ENCODE assay signal across 11 cellular contexts in the genomic region with DNA sequence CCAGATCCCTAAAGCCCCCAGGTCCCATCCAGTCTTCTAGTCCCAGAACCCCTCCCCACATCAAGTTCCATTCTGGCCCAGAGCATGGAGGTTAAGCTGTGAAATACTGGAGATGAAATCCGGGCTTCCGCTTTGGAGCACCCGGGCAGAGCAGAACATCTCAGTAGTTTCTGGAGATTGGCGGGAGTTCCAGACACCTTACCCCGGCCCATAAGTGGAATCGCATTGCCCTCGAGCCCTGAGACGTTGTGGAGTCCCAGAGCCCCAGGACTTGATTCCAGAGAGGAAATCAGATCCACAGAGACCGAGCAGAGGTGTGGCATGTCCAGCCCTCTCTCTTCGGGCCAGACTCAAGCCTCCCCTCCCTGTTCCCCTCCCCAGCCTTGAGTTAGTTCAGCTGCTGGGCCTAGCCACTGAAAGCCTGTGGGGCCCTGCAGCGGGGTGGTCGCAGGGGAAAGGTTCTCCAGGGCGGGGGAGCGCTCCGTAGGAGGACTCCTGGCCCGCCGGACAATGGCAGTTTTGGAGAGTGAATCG.
DNase-seq lines count a peak whose midpoint lies in the region; ATAC-seq, FAIRE-seq and TF ChIP-seq lines count a peak whose summit lies in the region.
"Had no signal": no experiment of that assay in that cellular context is flagged by ENCODE, and none has a peak within 500 bp of the region (broad histone marks: within the 10 kb centered on the region; RNA-seq: fewer than 3 reads in every experiment).

No MANE protein-coding gene starts in this region.

- H3K4me1 ChIP-seq in RWPE2 (ENCODE audit: insufficient read depth, poor library complexity, severe bottlenecking) = peaks cover 7% of the 10 kb centered on the region

- H3K36me3 ChIP-seq in GM06990 (ENCODE audit: control insufficient read depth, insufficient read depth, low read length) (no peaks in the 10 kb centered on the region), RWPE2 (ENCODE audit: low read depth) (no peaks in the 10 kb centered on the region)

- no peaks in the 10 kb centered on the region for H3K9me3 ChIP-seq in RWPE2 (ENCODE audit: severe bottlenecking)

- FAIRE-seq in urothelium cell line (lab: Jason Lieb, UNC) = no peak
- FAIRE-seq: frontal cortex had no signal

- H3K4me3 ChIP-seq in GM06990 (replicated peaks; ENCODE audit: low read depth, low read length) = peak overlapping the region; percentile 87
- H3K4me3 ChIP-seq in RWPE2 (ENCODE audit: severe bottlenecking) = no peak overlapping the region

- ATAC-seq in RWPE2 (ENCODE audit: low read depth) = no peak
- no peak for ATAC-seq in HG02840 (IDR thresholded peaks at IDR 0.05; ENCODE audit: low FRiP score, unreplicated experiment)

- H3K27me3 ChIP-seq in GM06990 (replicated peaks; ENCODE audit: control insufficient read depth, insufficient read depth, low read length) = no peaks in the 10 kb centered on the region
- H3K27me3 ChIP-seq in RWPE2 (ENCODE audit: insufficient read depth, poor library complexity, severe bottlenecking) = peaks cover 100% of the 10 kb centered on the region

- H3K27ac ChIP-seq in C4-2B = no peak overlapping the region
- no peak overlapping the region for H3K27ac ChIP-seq in RWPE2 (ENCODE audit: poor library complexity, severe bottlenecking)

- TF ChIP-seq CTCF in C4-2B (conservative IDR thresholded peaks at IDR 0.05) = peak; percentile 39; the same call in 1 of the 2 replicates
- TF ChIP-seq CTCF in GM06990 (IDR thresholded peaks at IDR 0.05; ENCODE audit: insufficient read depth, low read length, poor library complexity, severe bottlenecking) = no peak
- peak; percentile 16 for TF ChIP-seq CTCF in RWPE2 (IDR thresholded peaks at IDR 0.05; ENCODE audit: poor library complexity, severe bottlenecking)

- DNase-seq in GM06990 (ENCODE audit: extremely low read depth, insufficient read length) (peak; percentile 61), RWPE2 (ENCODE audit: low spot score) (no peak), iPS-NIHi11 (ENCODE audit: low spot score) (peak; percentile 45), COLO829 (ENCODE audit: low spot score) (no peak), urothelium cell line (ENCODE audit: low spot score) (no peak), SHP77 (lab: John Stamatoyannopoulos, UW) (no peak)
- DNase-seq: stimulated activated naive CD4-positive, alpha-beta T cell treated with Interleukin-2 at 50 U/mL for 16 hours; SW 1271 had no signal

Comparison
In these comparisons a context has a peak if more than half of its experiments do, and no peak if none do; other contexts are left out.
1. DNase-seq: peak in GM06990 (single experiment) and iPS-NIHi11 (single experiment); none in RWPE2 (single experiment), COLO829 (single experiment), urothelium cell line (single experiment) and SHP77 (0 of 2).